8 cellular contexts compared by ENCODE assay signal in the genomic region with DNA sequence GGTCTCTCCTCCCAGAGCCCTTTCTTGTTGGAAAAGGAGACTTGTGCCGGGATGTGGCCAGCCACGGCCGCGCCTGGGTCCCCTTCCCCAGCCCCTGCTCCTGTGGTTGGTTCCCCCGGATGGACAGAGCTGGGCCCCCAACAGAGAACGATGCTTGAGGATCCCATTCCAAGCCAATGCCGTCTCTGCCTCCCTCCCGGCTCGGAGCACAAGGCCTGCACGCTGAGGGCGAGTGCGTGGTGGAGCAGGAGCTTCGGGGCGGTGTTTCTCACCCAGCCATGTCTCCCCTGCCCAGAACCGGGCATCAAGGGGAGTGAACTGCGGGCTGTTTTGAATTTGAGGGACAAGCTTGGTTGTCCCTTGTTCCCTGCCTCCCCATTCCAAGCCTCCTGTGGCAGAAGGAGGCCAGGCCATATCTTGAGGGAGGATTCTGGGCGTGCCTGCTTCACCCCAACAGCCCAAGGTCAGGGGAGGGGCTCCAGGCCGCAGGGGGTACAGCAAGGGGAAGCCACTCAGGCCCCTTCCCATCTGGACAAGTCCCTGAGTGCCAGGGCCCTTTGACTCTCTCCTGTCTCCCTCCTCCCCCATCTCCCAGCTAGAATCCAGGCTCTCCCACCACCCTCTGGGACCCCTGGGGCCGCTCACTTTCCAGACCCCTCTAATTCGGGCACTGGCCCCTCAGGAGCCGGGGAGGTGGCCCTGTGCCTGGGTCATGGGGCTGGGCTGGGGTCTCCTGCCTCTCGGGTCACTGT. TPM values are rescaled to one million over a fixed set of nuclear protein-coding genes. Genes with fewer than 3 reads are reported as not detected.
DNase-seq lines count a peak whose midpoint lies in the region; ATAC-seq and TF ChIP-seq lines count a peak whose summit lies in the region.

No MANE protein-coding gene starts in this region.

- ATAC-seq in RWPE2 (ENCODE audit: low read depth) (no peak), HG03097 (IDR thresholded peaks at IDR 0.05; ENCODE audit: low FRiP score, unreplicated experiment) (no peak), GM18909 (IDR thresholded peaks at IDR 0.05; ENCODE audit: poor library complexity, unreplicated experiment) (no peak)

- intact Hi-C loops in Calu3 (cut with micrococcal nuclease; ENCODE audit: unreplicated experiment), result loop anchor here (2.0 to 5.0 kb wide), 2 partner anchors 23 to 41 kb away; no protein-coding TSS in a partner anchor

- CTCF ChIA-PET in Calu3 (lab: Charles Lee), result interaction anchor here (0.7 to 4.8 kb wide), 9 partner anchors 13 to 495 kb away, joined by 3 to 32 read pairs (median 5); a partner anchor contains a TSS

- H3K9ac ChIP-seq in rectal smooth muscle tissue (ENCODE audit: low read length), result no peak overlapping the region

- H3K4me1 ChIP-seq in RWPE2 (ENCODE audit: insufficient read depth, poor library complexity, severe bottlenecking) (peaks cover 35% of the 10 kb centered on the region), rectal smooth muscle tissue (ENCODE audit: control insufficient read depth, insufficient read depth, low read length) (peaks cover 6% of the 10 kb centered on the region)

- no peaks in the 10 kb centered on the region for H3K27me3 ChIP-seq in RWPE2 (ENCODE audit: insufficient read depth, poor library complexity, severe bottlenecking)
- H3K27me3 ChIP-seq in rectal smooth muscle tissue (ENCODE audit: control insufficient read depth, insufficient read depth, low read length), result no peaks in the 10 kb centered on the region

- peak overlapping the region; percentile 83 for H3K4me3 Mint-ChIP-seq in Calu3 (ENCODE audit: low read depth, unreplicated experiment)

- no peaks in the 10 kb centered on the region for H3K27me3 Mint-ChIP-seq in Calu3 (ENCODE audit: unreplicated experiment)

- no peaks in the 10 kb centered on the region for H3K9me3 ChIP-seq in RWPE2 (ENCODE audit: severe bottlenecking)

- BruUV-seq in Calu3 (replicated peaks; lab: Mats Ljungman, UMichigan), result TSS peak; percentile 89

- H3K4me1 Mint-ChIP-seq in Calu3 (ENCODE audit: low read depth, unreplicated experiment), result peaks cover 53% of the 10 kb centered on the region

- H3K27ac ChIP-seq in RWPE2 (ENCODE audit: poor library complexity, severe bottlenecking) (peak overlapping the region; percentile 90), rectal smooth muscle tissue (ENCODE audit: low read depth, low read length) (peak overlapping the region; percentile 76)

- peak overlapping the region; percentile 95 for H3K27ac Mint-ChIP-seq in Calu3 (ENCODE audit: unreplicated experiment)

- TF ChIP-seq CTCF in Calu3 (IDR thresholded peaks at IDR 0.05; ENCODE audit: unreplicated experiment) (no peak), RWPE2 (IDR thresholded peaks at IDR 0.05; ENCODE audit: poor library complexity, severe bottlenecking) (no peak), fibroblast of the aortic adventitia (IDR thresholded peaks at IDR 0.05; ENCODE audit: insufficient read depth, low read length) (no peak)

- peaks cover 47% of the 10 kb centered on the region for H3K36me3 Mint-ChIP-seq in Calu3 (ENCODE audit: insufficient read depth, unreplicated experiment)

- no peaks in the 10 kb centered on the region for H3K9me3 Mint-ChIP-seq in Calu3 (ENCODE audit: low read depth, unreplicated experiment)

- H3K36me3 ChIP-seq in RWPE2 (ENCODE audit: low read depth) (no peaks in the 10 kb centered on the region), rectal smooth muscle tissue (ENCODE audit: control insufficient read depth, insufficient read depth, low read length) (no peaks in the 10 kb centered on the region)

- H3K4me3 ChIP-seq in RWPE2 (ENCODE audit: severe bottlenecking), result no peak overlapping the region
- peak overlapping the region; percentile 10 for H3K4me3 ChIP-seq in fibroblast of the aortic adventitia (ENCODE audit: low read depth, low read length)
- peak overlapping the region; percentile 6 for H3K4me3 ChIP-seq in rectal smooth muscle tissue (ENCODE audit: low read length)

- DNase-seq in Calu3 (peak; percentile 36), RWPE2 (ENCODE audit: low spot score) (no peak), fibroblast of the aortic adventitia (ENCODE audit: low read depth) (no peak), DMS53 (lab: John Stamatoyannopoulos, UW) (no peak), iPS-NIHi11 (ENCODE audit: low spot score) (no peak)

RNA-seq across cellular contexts. Expression of a gene that starts 43.6 kb away (rescaled TPM):
- total RNA-seq in Calu3 (2022), result 39.5 and 51.6 TPM in 2 replicates
- total RNA-seq in fibroblast of the aortic adventitia (ENCODE audit: low replicate concordance), result 26.0 and 50.6 TPM in 2 replicates
